ENCODE assay signal across 25 cellular contexts in the genomic region with DNA sequence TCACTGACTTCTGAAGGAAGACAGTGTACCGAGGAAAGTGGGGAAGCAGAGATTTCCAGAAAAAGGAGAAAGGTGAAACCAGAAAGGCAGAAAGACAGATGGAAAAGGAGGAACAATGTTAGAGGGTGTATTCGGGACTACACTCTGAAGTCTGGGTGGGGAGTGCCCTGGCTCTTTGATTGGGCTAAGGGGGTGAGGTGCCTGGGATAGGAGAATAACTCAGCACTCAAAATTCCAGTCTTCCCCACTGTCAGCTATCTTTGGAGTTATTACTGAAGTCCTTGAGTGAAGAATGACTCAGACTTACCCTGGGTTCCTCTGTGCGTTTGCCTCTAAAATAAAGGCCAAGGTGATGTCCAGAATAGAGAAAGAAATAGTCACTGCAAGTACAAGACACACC.
DNase-seq lines count a peak whose midpoint lies in the region; ATAC-seq lines count a peak whose summit lies in the region.
"Had no signal": no experiment of that assay in that cellular context is flagged by ENCODE, and none has a peak within 500 bp of the region (broad histone marks: within the 10 kb centered on the region; RNA-seq: fewer than 3 reads in every experiment).

No MANE protein-coding gene starts in this region.

- intact Hi-C loops in sciatic nerve (cut with DNase I): no loop called here

- DNase-seq in EH (ENCODE audit: low read depth) (peak; percentile 63), NCI-H226 (peak; percentile 13), fibroblast of peridontal ligament (ENCODE audit: extremely low read depth) (peak; percentile 55), sciatic nerve (ENCODE audit: low spot score) (no peak), T-helper 2 cell (no peak), HuH-7 (ENCODE audit: low spot score) (no peak), H4 (ENCODE audit: low spot score) (no peak), NCI-H1417 treated with DMSO at 0.1 percent for 48 hours (lab: John Stamatoyannopoulos, UW) (no peak)
- DNase-seq: activated CD8-positive, alpha-beta memory T cell treated with anti-CD3 and anti-CD28 coated beads, Interleukin-2, amount 50 U/mL, for 48 hours; DMS53; gastrocnemius medialis; H9; hypothalamus; left lung; midbrain; natural killer cell; NCI-H1105; NCI-H2107; NCI-H446 treated with DMSO at 0.1 percent for 48 hours; stimulated activated naive CD8-positive, alpha-beta T cell treated with anti-CD3 and anti-CD28 coated beads, Interleukin-15, Interleukin-2, amounts not matched to agents 100 U/mL and 50 U/mL, for 24 hours; T-helper 9 cell; tibial artery had no signal

- peak; percentile 14 for ATAC-seq in sciatic nerve
- ATAC-seq: activated naive CD4-positive, alpha-beta T cell treated with anti-CD3 and anti-CD28 coated beads, Interleukin-2, amount 50 U/mL, for 72 hours; gastrocnemius medialis; GM12878; left lung; natural killer cell; stimulated activated naive CD8-positive, alpha-beta T cell treated with anti-CD3 and anti-CD28 coated beads, Interleukin-15, Interleukin-2, amounts not matched to agents 100 U/mL and 50 U/mL, for 24 hours; WTC11 had no signal

Comparison
In these comparisons a context has a peak if more than half of its experiments do, and no peak if none do; other contexts are left out.
1. DNase-seq: peak in EH (single experiment), NCI-H226 (single experiment) and fibroblast of peridontal ligament (single experiment); none in sciatic nerve (single experiment), T-helper 2 cell (0 of 5), HuH-7 (single experiment), H4 (single experiment) and NCI-H1417 treated with DMSO at 0.1 percent for 48 hours (single experiment).